Comparison of ENCODE assay signal across 9 cellular contexts in the genomic region with DNA sequence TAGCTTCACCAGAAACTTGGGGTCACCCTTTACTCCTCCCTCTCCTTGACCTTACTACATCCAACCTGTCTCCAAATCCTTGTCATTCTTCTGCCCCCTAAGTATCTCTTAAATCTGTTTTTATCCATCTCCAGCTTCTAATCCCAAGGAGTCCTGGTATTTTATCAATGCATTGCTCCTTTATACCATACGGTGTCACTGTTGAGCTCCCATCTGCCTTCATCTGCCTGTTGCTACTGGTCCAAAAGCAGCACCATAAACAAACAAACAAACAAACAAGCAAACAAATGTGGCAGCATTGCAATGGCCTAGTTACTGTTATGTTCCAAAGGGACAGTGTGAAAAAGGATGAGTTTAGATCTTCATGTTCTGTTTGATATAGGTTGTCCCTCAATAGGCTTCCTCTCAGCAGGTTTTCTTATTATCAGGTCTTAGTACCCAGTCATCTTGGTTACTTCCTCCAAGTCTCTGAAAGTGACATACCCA. TPM values are rescaled to one million over a fixed set of nuclear protein-coding genes. Genes with fewer than 3 reads are reported as not detected.
DNase-seq lines count a peak whose midpoint lies in the region; ATAC-seq and TF ChIP-seq lines count a peak whose summit lies in the region.
"Had no signal": no experiment of that assay in that cellular context is flagged by ENCODE, and none has a peak within 500 bp of the region (broad histone marks: within the 10 kb centered on the region; RNA-seq: fewer than 3 reads in every experiment).

No MANE protein-coding gene starts in this region.

- no peak overlapping the region for H3K27ac Mint-ChIP-seq in naive thymus-derived CD4-positive, alpha-beta T cell

- peak; percentile 83 for ATAC-seq in naive thymus-derived CD4-positive, alpha-beta T cell
- ATAC-seq in GM21825 (IDR thresholded peaks at IDR 0.05; ENCODE audit: unreplicated experiment), result no peak

- H3K36me3 Mint-ChIP-seq in naive thymus-derived CD4-positive, alpha-beta T cell, result peaks cover 4 to 23% (median 7%) of the 10 kb centered on the region in 5 donors

- WGBS in esophagus muscularis mucosa, result 7% methylated on average over 1 of the region's 1 CpG

- no peak overlapping the region for H3K27ac ChIP-seq in 22Rv1
- H3K27ac ChIP-seq in SJCRH30, result no peak overlapping the region
- H3K27ac ChIP-seq in esophagus muscularis mucosa (replicated peaks in 1 of 4), result no peak overlapping the region
- no peak overlapping the region for H3K27ac ChIP-seq in naive thymus-derived CD4-positive, alpha-beta T cell (ENCODE audit: low read depth, low read length)
- H3K27ac ChIP-seq: epithelial cell of prostate had no signal

- CTCF ChIA-PET in naive thymus-derived CD4-positive, alpha-beta T cell (lab: Charles Lee), result interaction anchor here (0.7 to 4.3 kb wide), 18 partner anchors 10 to 227 kb away, joined by 3 to 30 read pairs (median 6); a partner anchor contains a TSS

- intact Hi-C loops in esophagus muscularis mucosa (cut with DNase I), result loop anchor here (5.0 kb wide), 2 partner anchors 151 to 176 kb away; a partner anchor contains a TSS
- intact Hi-C loops in naive thymus-derived CD4-positive, alpha-beta T cell (cut with micrococcal nuclease), result loop anchor here (1.0 kb wide), 6 partner anchors 73 to 226 kb away; a partner anchor contains a TSS

- peak; percentile 55 for DNase-seq in ELF-1 (ENCODE audit: low read depth, low spot score)
- DNase-seq in HuH-7 (ENCODE audit: low spot score), result peak; percentile 48
- peak; percentile 19 to 69 for DNase-seq in SJCRH30
- no peak for DNase-seq in esophagus muscularis mucosa (ENCODE audit: extremely low spot score)
- peak in 7 of 9 donors; percentile 7 to 51 (median 39) for DNase-seq in naive thymus-derived CD4-positive, alpha-beta T cell
- no peak for DNase-seq in activated CD4-positive, CD25-positive, alpha-beta regulatory T cell (lab: John Stamatoyannopoulos, UW)

- peaks cover 5 to 14% (median 11%) of the 10 kb centered on the region in 7 donors for H3K4me1 Mint-ChIP-seq in naive thymus-derived CD4-positive, alpha-beta T cell

- H3K36me3 ChIP-seq in SJCRH30 (no peaks in the 10 kb centered on the region), esophagus muscularis mucosa (peaks cover 4 to 51% (median 32%) of the 10 kb centered on the region in 4 donors)
- peaks cover 0 to 20% (median 4%) of the 10 kb centered on the region in 3 experiments for H3K36me3 ChIP-seq in naive thymus-derived CD4-positive, alpha-beta T cell (ENCODE audit: control insufficient read depth in 2 of 3, insufficient read depth in 3 of 3, low read length in 3 of 3)

- H3K27me3 ChIP-seq in SJCRH30, result no peaks in the 10 kb centered on the region
- no peaks in the 10 kb centered on the region for H3K27me3 ChIP-seq in esophagus muscularis mucosa
- H3K27me3 ChIP-seq in naive thymus-derived CD4-positive, alpha-beta T cell (ENCODE audit: control insufficient read depth in 2 of 2, insufficient read depth in 2 of 2, low read length in 2 of 2), result no peaks in the 10 kb centered on the region

- no peaks in the 10 kb centered on the region for H3K4me1 ChIP-seq in SJCRH30
- H3K4me1 ChIP-seq in esophagus muscularis mucosa, result no peaks in the 10 kb centered on the region
- H3K4me1 ChIP-seq in naive thymus-derived CD4-positive, alpha-beta T cell (ENCODE audit: control insufficient read depth in 2 of 2, insufficient read depth in 2 of 2, low read length in 2 of 2), result peaks cover 4 to 5% of the 10 kb centered on the region in 2 donors

- no peak for TF ChIP-seq EP300 in esophagus muscularis mucosa (IDR thresholded peaks at IDR 0.05)

- H3K9me3 ChIP-seq in SJCRH30 (replicated peaks), result no peaks in the 10 kb centered on the region
- no peaks in the 10 kb centered on the region for H3K9me3 ChIP-seq in esophagus muscularis mucosa
- no peaks in the 10 kb centered on the region for H3K9me3 ChIP-seq in naive thymus-derived CD4-positive, alpha-beta T cell (ENCODE audit: control insufficient read depth in 2 of 3, low read length in 3 of 3)

- TF ChIP-seq CTCF in 22Rv1 (IDR thresholded peaks at IDR 0.05) (peak; percentile 87), esophagus muscularis mucosa (IDR thresholded peaks at IDR 0.05) (peak; percentile 60 to 82 (median 80))

- H3K4me3 ChIP-seq in SJCRH30 (no peak overlapping the region), esophagus muscularis mucosa (no peak overlapping the region)
- no peak overlapping the region for H3K4me3 ChIP-seq in naive thymus-derived CD4-positive, alpha-beta T cell (ENCODE audit: low read length)

- no peaks in the 10 kb centered on the region for H3K9me3 Mint-ChIP-seq in naive thymus-derived CD4-positive, alpha-beta T cell

- no peaks in the 10 kb centered on the region for H3K27me3 Mint-ChIP-seq in naive thymus-derived CD4-positive, alpha-beta T cell

- H3K4me3 Mint-ChIP-seq in naive thymus-derived CD4-positive, alpha-beta T cell, result no peak overlapping the region

- POLR2A ChIA-PET in naive thymus-derived CD4-positive, alpha-beta T cell (lab: Charles Lee), result interaction anchor here (0.5 to 1.1 kb wide), 7 partner anchors 26 to 877 kb away, joined by 3 to 4 read pairs (median 3); a partner anchor contains a TSS

- no peak for TF ChIP-seq POLR2A in esophagus muscularis mucosa (IDR thresholded peaks at IDR 0.05; ENCODE audit: low read depth)

RNA-seq across cellular contexts. Expression of a gene that starts 34.2 kb away (rescaled TPM):
- total RNA-seq in SJCRH30 (2014; rRNA removed; shearing (Covaris generic)), result 3.5 and 4.7 TPM in 2 replicates
- total RNA-seq in esophagus muscularis mucosa, result 10 to 100 TPM in 1 of 4 donors, 1 to 10 TPM in 3; 6.1 to 14.5 (median 7.0) TPM
- 10 to 100 TPM; 24.0 to 65.8 (median 62.2) TPM for total RNA-seq in naive thymus-derived CD4-positive, alpha-beta T cell
- polyA plus RNA-seq in naive thymus-derived CD4-positive, alpha-beta T cell, result 1 to 10 TPM in 1 of 2 donors, under 1 TPM in 1; 0.90 to 2.8 TPM

RNA-seq across cellular contexts. Expression of a gene that starts 50.0 kb away (rescaled TPM):
- 40.9 and 41.1 TPM in 2 replicates for total RNA-seq in SJCRH30 (2014; rRNA removed; shearing (Covaris generic))
- total RNA-seq in esophagus muscularis mucosa, result 10 to 100 TPM; 41.1 to 45.1 (median 42.7) TPM
- total RNA-seq in naive thymus-derived CD4-positive, alpha-beta T cell, result 10 to 100 TPM; 39.3 to 68.4 (median 59.2) TPM
- polyA plus RNA-seq in naive thymus-derived CD4-positive, alpha-beta T cell, result 10 to 100 TPM; 32.8 to 38.8 TPM

RNA-seq across cellular contexts. Expression of a gene that starts 50.2 kb away (rescaled TPM):
- 39.5 and 40.1 TPM in 2 replicates for total RNA-seq in SJCRH30 (2014; rRNA removed; shearing (Covaris generic))
- 10 to 100 TPM; 43.9 to 51.2 (median 48.6) TPM for total RNA-seq in esophagus muscularis mucosa
- total RNA-seq in naive thymus-derived CD4-positive, alpha-beta T cell, result 10 to 100 TPM; 48.6 to 63.4 (median 53.8) TPM
- polyA plus RNA-seq in naive thymus-derived CD4-positive, alpha-beta T cell, result 10 to 100 TPM; 35.7 to 45.7 TPM

RNA-seq across cellular contexts. Expression of a gene that starts 57.6 kb away (rescaled TPM):
- 10.0 and 15.6 TPM in 2 replicates for total RNA-seq in SJCRH30 (2014; rRNA removed; shearing (Covaris generic))
- 10 to 100 TPM; 26.6 to 47.6 (median 35.3) TPM for total RNA-seq in esophagus muscularis mucosa
- total RNA-seq in naive thymus-derived CD4-positive, alpha-beta T cell, result 10 to 100 TPM in 4 of 5 experiments, 1 to 10 TPM in 1; 8.1 to 20.7 (median 17.2) TPM
- polyA plus RNA-seq in naive thymus-derived CD4-positive, alpha-beta T cell, result 1 to 10 TPM; 1.6 to 4.2 TPM

Comparison
In these comparisons a context has a peak if more than half of its experiments do, and no peak if none do; other contexts are left out.
1. DNase-seq: peak in ELF-1 (single experiment), HuH-7 (single experiment), SJCRH30 (2 of 2) and naive thymus-derived CD4-positive, alpha-beta T cell (7 of 9); none in esophagus muscularis mucosa (single experiment) and activated CD4-positive, CD25-positive, alpha-beta regulatory T cell (0 of 4).